8 cellular contexts compared by ENCODE assay signal in genomic region chr1:239976130-239976968, GRCh38.
DNase-seq lines count a peak whose midpoint lies in the region; ATAC-seq, FAIRE-seq and TF ChIP-seq lines count a peak whose summit lies in the region.

No MANE protein-coding gene starts in this region.

- DNase-seq in activated CD4-positive, alpha-beta T cell treated with anti-CD3 and anti-CD28 coated beads for 24 hours (ENCODE audit: low read depth in 2 of 2): peak; percentile 7 to 37
- no peak for DNase-seq in activated CD4-positive, alpha-beta T cell treated with anti-CD3 and anti-CD28 coated beads for 1 hour
- DNase-seq in KG1 (lab: John Stamatoyannopoulos, UW) (peak; percentile 49), colonic mucosa (peak; percentile 48), lung microvascular endothelial cell (ENCODE audit: low read depth in 2 of 2) (peak; percentile 60 to 66)
- peak; percentile 45 for DNase-seq in stimulated activated naive CD8-positive, alpha-beta T cell treated with anti-CD3 and anti-CD28 coated beads, Interleukin-15, Interleukin-2, amounts not matched to agents 100 U/mL and 50 U/mL, for 24 hours

- peak; percentile 75 for ATAC-seq in GM21825 (IDR thresholded peaks at IDR 0.05; ENCODE audit: unreplicated experiment)
- peak; percentile 49 for ATAC-seq in stimulated activated naive CD8-positive, alpha-beta T cell treated with anti-CD3 and anti-CD28 coated beads, Interleukin-15, Interleukin-2, amounts not matched to agents 100 U/mL and 50 U/mL, for 24 hours

- FAIRE-seq in TTC549 (lab: Jason Lieb, UNC): peak; percentile 91

- no peaks in the 10 kb centered on the region for H3K27me3 ChIP-seq in colonic mucosa

- H3K9me3 ChIP-seq in colonic mucosa: no peaks in the 10 kb centered on the region

- intact Hi-C loops in colonic mucosa (cut with DNase I): loop anchor here (10.0 kb wide), 1 partner anchor 1722 kb away; no protein-coding TSS in a partner anchor

- peak; percentile 93 for TF ChIP-seq CTCF in colonic mucosa (IDR thresholded peaks at IDR 0.05)

- H3K9ac ChIP-seq in colonic mucosa (ENCODE audit: low read depth in 2 of 2, low read length in 2 of 2): no peak overlapping the region

- no peak overlapping the region for H3K4me3 ChIP-seq in colonic mucosa

- no peaks in the 10 kb centered on the region for H3K4me1 ChIP-seq in colonic mucosa

- H3K27ac ChIP-seq in colonic mucosa: no peak overlapping the region

- H3K36me3 ChIP-seq in colonic mucosa: no peaks in the 10 kb centered on the region
